10 cellular contexts compared by ENCODE assay signal in the genomic region with DNA sequence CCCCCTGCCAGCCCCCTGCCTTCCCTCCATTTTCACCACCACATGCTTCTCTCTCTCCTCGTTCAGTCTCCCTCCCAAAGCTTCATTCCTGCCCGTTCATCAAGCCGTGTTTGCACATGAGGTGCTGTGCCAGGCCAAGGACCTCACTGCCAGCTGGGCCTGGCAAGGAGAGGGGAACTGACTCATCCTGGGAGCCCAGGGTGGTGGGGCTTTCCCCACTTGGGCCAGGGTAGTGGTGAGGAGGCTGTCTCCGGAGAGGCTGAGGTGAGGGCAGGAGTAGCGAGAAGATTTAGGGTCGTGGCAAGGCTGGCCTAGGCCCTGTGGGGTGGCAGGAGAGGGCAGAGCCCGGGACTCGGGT. TPM values are rescaled to one million over a fixed set of nuclear protein-coding genes. Genes with fewer than 3 reads are reported as not detected.
A peak's percentile ranks its signal among the peaks of the same experiment; 100 is the strongest.
DNase-seq lines count a peak whose midpoint lies in the region; ATAC-seq, FAIRE-seq and TF ChIP-seq lines count a peak whose summit lies in the region.
"Had no signal": no experiment of that assay in that cellular context is flagged by ENCODE, and none has a peak within 500 bp of the region (broad histone marks: within the 10 kb centered on the region; RNA-seq: fewer than 3 reads in every experiment).

No MANE protein-coding gene starts in this region.

- H3K27me3 ChIP-seq in bronchial epithelial cell (ENCODE audit: control insufficient read depth, insufficient read depth, low read length) = no peaks in the 10 kb centered on the region
- no peaks in the 10 kb centered on the region for H3K27me3 ChIP-seq in naive thymus-derived CD4-positive, alpha-beta T cell (ENCODE audit: control insufficient read depth in 2 of 2, insufficient read depth in 2 of 2, low read length in 2 of 2)

- no peak for TF ChIP-seq EP300 in Ishikawa (IDR thresholded peaks at IDR 0.05; ENCODE audit: borderline replicate concordance)

- no peak overlapping the region for H3K27ac Mint-ChIP-seq in naive thymus-derived CD4-positive, alpha-beta T cell

- CTCF ChIA-PET in naive thymus-derived CD4-positive, alpha-beta T cell (lab: Charles Lee) = interaction anchor here (1.7 kb wide), 1 partner anchor 43 kb away, joined by 4 read pairs; no protein-coding TSS in a partner anchor
- CTCF ChIA-PET in HEK293T (lab: Yijun Ruan, JAX) = no interaction called here

- no peaks in the 10 kb centered on the region for H3K4me1 ChIP-seq in naive thymus-derived CD4-positive, alpha-beta T cell (ENCODE audit: control insufficient read depth in 2 of 2, insufficient read depth in 2 of 2, low read length in 2 of 2)

- no peak for TF ChIP-seq CTCF in bronchial epithelial cell (IDR thresholded peaks at IDR 0.05; ENCODE audit: insufficient read depth, low read length, severe bottlenecking)

- intact Hi-C loops in naive thymus-derived CD4-positive, alpha-beta T cell (cut with micrococcal nuclease) = loop anchor here in 1 of 2 donors (5.0 kb wide), 1 partner anchor 39 kb away; no protein-coding TSS in a partner anchor

- no peaks in the 10 kb centered on the region for H3K36me3 Mint-ChIP-seq in naive thymus-derived CD4-positive, alpha-beta T cell

- no peaks in the 10 kb centered on the region for H3K9me3 ChIP-seq in naive thymus-derived CD4-positive, alpha-beta T cell (ENCODE audit: control insufficient read depth in 2 of 3, low read length in 3 of 3)

- no peak overlapping the region for H3K4me3 ChIP-seq in bronchial epithelial cell (ENCODE audit: low read depth, low read length)
- no peak overlapping the region for H3K4me3 ChIP-seq in naive thymus-derived CD4-positive, alpha-beta T cell (ENCODE audit: low read length)

- H3K9me3 Mint-ChIP-seq in naive thymus-derived CD4-positive, alpha-beta T cell = peaks cover 0 to 4% (median 0%) of the 10 kb centered on the region in 11 donors

- H3K4me1 Mint-ChIP-seq in naive thymus-derived CD4-positive, alpha-beta T cell = peaks cover 6 to 14% (median 8%) of the 10 kb centered on the region in 7 donors

- no peaks in the 10 kb centered on the region for H3K36me3 ChIP-seq in bronchial epithelial cell (ENCODE audit: control insufficient read depth, insufficient read depth, low read length)
- no peaks in the 10 kb centered on the region for H3K36me3 ChIP-seq in naive thymus-derived CD4-positive, alpha-beta T cell (ENCODE audit: control insufficient read depth in 2 of 3, insufficient read depth in 3 of 3, low read length in 3 of 3)

- no peak overlapping the region for H3K27ac ChIP-seq in naive thymus-derived CD4-positive, alpha-beta T cell (ENCODE audit: low read depth, low read length)

- no peak overlapping the region for H3K4me3 Mint-ChIP-seq in naive thymus-derived CD4-positive, alpha-beta T cell

- POLR2A ChIA-PET in naive thymus-derived CD4-positive, alpha-beta T cell (lab: Charles Lee) = no interaction called here
- POLR2A ChIA-PET in HEK293T (lab: Yijun Ruan, JAX) = no interaction called here

- FAIRE-seq in bronchial epithelial cell (lab: Jason Lieb, UNC) = no peak
- FAIRE-seq: frontal cortex had no signal

- ATAC-seq in naive thymus-derived CD4-positive, alpha-beta T cell = peak; percentile 53
- ATAC-seq in GM21529 (IDR thresholded peaks at IDR 0.05; ENCODE audit: unreplicated experiment) (no peak), HG03571 (IDR thresholded peaks at IDR 0.05; ENCODE audit: unreplicated experiment) (no peak), HG02678 (IDR thresholded peaks at IDR 0.05; ENCODE audit: unreplicated experiment) (no peak)

- peak; percentile 52 for DNase-seq in CD1c-positive myeloid dendritic cell (ENCODE audit: extremely low spot score)
- peak; percentile 74 for DNase-seq in bronchial epithelial cell (ENCODE audit: low read depth)
- DNase-seq in naive thymus-derived CD4-positive, alpha-beta T cell = no peak
- no peak for DNase-seq in HEK293T (ENCODE audit: extremely low spot score)
- DNase-seq: NCI-H2081 had no signal

- H3K27me3 Mint-ChIP-seq in naive thymus-derived CD4-positive, alpha-beta T cell = no peaks in the 10 kb centered on the region

- TF ChIP-seq RAD21 in Ishikawa (IDR thresholded peaks at IDR 0.05; ENCODE audit: low read depth) = no peak

TF ChIP-seq in Ishikawa, 13 proteins besides CTCF, POLR2A, EP300 and RAD21:
- TF ChIP-seq NFIC (IDR thresholded peaks at IDR 0.05) = peak; percentile 15; the same call in 1 of the 2 replicates
- TF ChIP-seq, protein P1, sequence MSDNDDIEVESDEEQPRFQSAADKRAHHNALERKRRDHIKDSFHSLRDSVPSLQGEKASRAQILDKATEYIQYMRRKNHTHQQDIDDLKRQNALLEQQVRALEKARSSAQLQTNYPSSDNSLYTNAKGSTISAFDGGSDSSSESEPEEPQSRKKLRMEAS (IDR thresholded peaks at IDR 0.05) = peak; percentile 45; the same call in 1 of the 2 replicates
- no peak for TF ChIP-seq TCF12 (IDR thresholded peaks at IDR 0.05; ENCODE audit: low read depth)

TF ChIP-seq in HEK293T, 16 proteins besides CTCF, POLR2A, EP300 and RAD21:
- no peak for TF ChIP-seq BHLHE40 (IDR thresholded peaks at IDR 0.05; ENCODE audit: borderline replicate concordance)
- TF ChIP-seq FOXM1 (IDR thresholded peaks at IDR 0.05; ENCODE audit: borderline replicate concordance) = no peak
- no peak for TF ChIP-seq NFRKB (IDR thresholded peaks at IDR 0.05)
- no peak for TF ChIP-seq SUZ12 (IDR thresholded peaks at IDR 0.05)
- TF ChIP-seq, protein P2, sequence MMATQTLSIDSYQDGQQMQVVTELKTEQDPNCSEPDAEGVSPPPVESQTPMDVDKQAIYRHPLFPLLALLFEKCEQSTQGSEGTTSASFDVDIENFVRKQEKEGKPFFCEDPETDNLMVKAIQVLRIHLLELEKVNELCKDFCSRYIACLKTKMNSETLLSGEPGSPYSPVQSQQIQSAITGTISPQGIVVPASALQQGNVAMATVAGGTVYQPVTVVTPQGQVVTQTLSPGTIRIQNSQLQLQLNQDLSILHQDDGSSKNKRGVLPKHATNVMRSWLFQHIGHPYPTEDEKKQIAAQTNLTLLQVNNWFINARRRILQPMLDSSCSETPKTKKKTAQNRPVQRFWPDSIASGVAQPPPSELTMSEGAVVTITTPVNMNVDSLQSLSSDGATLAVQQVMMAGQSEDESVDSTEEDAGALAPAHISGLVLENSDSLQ (IDR thresholded peaks at IDR 0.05) = no peak

RNA-seq across cellular contexts. Expression of a gene that starts 30.4 kb away (rescaled TPM):
- total RNA-seq in bronchial epithelial cell = 70.0 and 90.4 TPM in 2 replicates
- total RNA-seq in naive thymus-derived CD4-positive, alpha-beta T cell = 10 to 100 TPM; 49.7 to 92.9 (median 58.0) TPM
- polyA plus RNA-seq in naive thymus-derived CD4-positive, alpha-beta T cell = 1 to 10 TPM; 1.9 to 7.1 TPM

Comparison
In these comparisons a context has a peak if more than half of its experiments do, and no peak if none do; other contexts are left out.
1. DNase-seq: peak in CD1c-positive myeloid dendritic cell (single experiment) and bronchial epithelial cell (single experiment); none in naive thymus-derived CD4-positive, alpha-beta T cell (0 of 9) and HEK293T (single experiment).